9 cellular contexts compared by ENCODE assay signal in genomic region chr5:136590581-136590980, GRCh38.
"Had no signal": no experiment of that assay in that cellular context is flagged by ENCODE, and none has a peak within 500 bp of the region (broad histone marks: within the 10 kb centered on the region; RNA-seq: fewer than 3 reads in every experiment).

No MANE protein-coding gene starts in this region.

- H3K36me3 Mint-ChIP-seq: IgD-negative memory B cell had no signal

- H3K27me3 Mint-ChIP-seq: IgD-negative memory B cell had no signal

- H3K4me1 ChIP-seq: HAP-1 had no signal

- FAIRE-seq: H1, H54, HepG2 had no signal

- H3K36me3 ChIP-seq: HAP-1 had no signal

- H3K9me3 ChIP-seq: HAP-1 had no signal

- H3K4me3 ChIP-seq: GM23338, HAP-1 had no signal

- H3K9me3 Mint-ChIP-seq: HFFc6 had no signal

- H3K4me2 ChIP-seq: GM23338 had no signal

- H3K27ac ChIP-seq: HL-60 had no signal

- H2AFZ ChIP-seq: GM23338 had no signal

- DNase-seq: HFFc6 had no signal

- H3K4me3 Mint-ChIP-seq: GM23338, HFFc6, IgD-negative memory B cell had no signal

- H3K4me1 Mint-ChIP-seq: IgD-negative memory B cell had no signal

- ATAC-seq: GM23338, HCT116, HepG2 had no signal
